26 cellular contexts compared by ENCODE assay signal in genomic region chrX:350534-351321, GRCh38. TPM values are rescaled to one million over a fixed set of nuclear protein-coding genes. Genes with fewer than 3 reads are reported as not detected.
DNase-seq lines count a peak whose midpoint lies in the region; ATAC-seq and TF ChIP-seq lines count a peak whose summit lies in the region.
"Had no signal": no experiment of that assay in that cellular context is flagged by ENCODE, and none has a peak within 500 bp of the region (broad histone marks: within the 10 kb centered on the region; RNA-seq: fewer than 3 reads in every experiment).

No MANE protein-coding gene starts in this region.

- H3K79me2 ChIP-seq in GM23338 (replicated peaks; ENCODE audit: insufficient read depth) = peaks cover 51% of the 10 kb centered on the region

- intact Hi-C loops in left ventricle myocardium superior (cut with micrococcal nuclease) = no loop called here

- H3F3A ChIP-seq in GM23338 (replicated peaks; ENCODE audit: low read depth) = no peaks in the 10 kb centered on the region

- no peaks in the 10 kb centered on the region for H3K4me1 ChIP-seq in GM23338 (ENCODE audit: insufficient read depth)
- no peaks in the 10 kb centered on the region for H3K4me1 ChIP-seq in RWPE2 (ENCODE audit: insufficient read depth, poor library complexity, severe bottlenecking)
- H3K4me1 ChIP-seq: SJSA1 had no signal

- H3K9me3 ChIP-seq in RWPE2 (ENCODE audit: severe bottlenecking) = no peaks in the 10 kb centered on the region
- H3K9me3 ChIP-seq: MG63 had no signal

- no peaks in the 10 kb centered on the region for H3K36me3 ChIP-seq in GM23338 (ENCODE audit: insufficient read depth)
- H3K36me3 ChIP-seq in RWPE2 (ENCODE audit: low read depth) = 0 out of 2 replicates have a peak, but pooled peaks cover 7% of the 10 kb centered on the region
- H3K36me3 ChIP-seq: MG63, SJSA1 had no signal

- no peak overlapping the region for H2AFZ ChIP-seq in GM23338

- no peaks in the 10 kb centered on the region for H3K9me2 ChIP-seq in GM23338 (ENCODE audit: insufficient read depth)

- no peaks in the 10 kb centered on the region for H3K4me1 Mint-ChIP-seq in GM23338
- H3K4me1 Mint-ChIP-seq: endodermal cell had no signal

- TF ChIP-seq CTCF in GM23338 (conservative IDR thresholded peaks at IDR 0.05; ENCODE audit: low read depth in 2 of 2) = peak in 1 of 2 experiments; percentile 18; a peak in 1 of 4 replicates
- TF ChIP-seq CTCF in RWPE2 (IDR thresholded peaks at IDR 0.05; ENCODE audit: poor library complexity, severe bottlenecking) = no peak

- H3K36me3 Mint-ChIP-seq in GM23338 (ENCODE audit: low read depth) = peaks cover 34% of the 10 kb centered on the region

- H4K20me1 ChIP-seq in GM23338 (replicated peaks; ENCODE audit: insufficient read depth) = 0 out of 2 replicates have a peak, but pooled peaks cover 3% of the 10 kb centered on the region

- H3K27me3 Mint-ChIP-seq in GM23338 (ENCODE audit: insufficient read depth, low read depth, poor library complexity) = peaks cover 11% of the 10 kb centered on the region
- H3K27me3 Mint-ChIP-seq: activated naive CD8-positive, alpha-beta T cell treated with anti-CD3 and anti-CD28 coated beads, Interleukin-2, amount 10 ng/mL, durations not matched to agents 7 days and 5 days; memory B cell; progenitor cell of endocrine pancreas; stimulated activated memory B cell treated with anti-CD40 and anti-IgM and Interleukin-4, amounts not matched to agents 10 μg/mL and 1 μg/mL and 100 μg/mL, for 72 hours; type B pancreatic cell had no signal

- no peaks in the 10 kb centered on the region; the same call in 1 of the 3 replicates for H3K9me3 Mint-ChIP-seq in GM23338
- H3K9me3 Mint-ChIP-seq: activated naive CD8-positive, alpha-beta T cell treated with anti-CD3 and anti-CD28 coated beads, Interleukin-2, amount 10 ng/mL, durations not matched to agents 7 days and 5 days; endodermal cell; memory B cell; stimulated activated memory B cell treated with anti-CD40 and anti-IgM and Interleukin-4, amounts not matched to agents 10 μg/mL and 1 μg/mL and 100 μg/mL, for 72 hours; type B pancreatic cell had no signal

- H3K4me3 ChIP-seq in GM23338 (no peak overlapping the region), RWPE2 (ENCODE audit: severe bottlenecking) (no peak overlapping the region)
- H3K4me3 ChIP-seq: MG63, SJSA1 had no signal

- H3K27ac Mint-ChIP-seq in GM23338 = 0 out of 2 replicates have a peak overlapping the region, but pooled peaks have one; percentile 40
- H3K27ac Mint-ChIP-seq: activated naive CD8-positive, alpha-beta T cell treated with anti-CD3 and anti-CD28 coated beads, Interleukin-2, amount 10 ng/mL, durations not matched to agents 7 days and 5 days; memory B cell; stimulated activated memory B cell treated with anti-CD40 and anti-IgM and Interleukin-4, amounts not matched to agents 10 μg/mL and 1 μg/mL and 100 μg/mL, for 72 hours; type B pancreatic cell had no signal

- no peak overlapping the region for H3K4me3 Mint-ChIP-seq in GM23338
- H3K4me3 Mint-ChIP-seq: activated naive CD8-positive, alpha-beta T cell treated with anti-CD3 and anti-CD28 coated beads, Interleukin-2, amount 10 ng/mL, durations not matched to agents 7 days and 5 days; endodermal cell; memory B cell; stimulated activated memory B cell treated with anti-CD40 and anti-IgM and Interleukin-4, amounts not matched to agents 10 μg/mL and 1 μg/mL and 100 μg/mL, for 72 hours; type B pancreatic cell had no signal

- H3K27ac ChIP-seq in GM23338 (ENCODE audit: low read depth) (no peak overlapping the region), RWPE2 (ENCODE audit: poor library complexity, severe bottlenecking) (no peak overlapping the region)
- H3K27ac ChIP-seq: KMS-11, SJSA1 had no signal

- H3K4me2 ChIP-seq in GM23338 = no peak overlapping the region
- H3K4me2 ChIP-seq: KMS-11 had no signal

- DNase-seq in GM23338 (ENCODE audit: low spot score) (no peak), RWPE2 (ENCODE audit: low spot score) (peak; percentile 68), left ventricle myocardium superior (peak; percentile 32), pons (ENCODE audit: low spot score) (peak; percentile 36), NCI-H2227 treated with DMSO at 0.1 percent for 48 hours (lab: John Stamatoyannopoulos, UW) (no peak), NOMO-1 (lab: John Stamatoyannopoulos, UW; ENCODE audit: unreplicated experiment in 2 of 2) (no peak), DMS53 (lab: John Stamatoyannopoulos, UW) (no peak), OCI-M1 (lab: John Stamatoyannopoulos, UW) (no peak)
- DNase-seq: ACHN; activated gamma-delta T cell treated with Interleukin-2 at 50 U/mL for 16 hours; activated naive CD8-positive, alpha-beta T cell treated with anti-CD3 and anti-CD28 coated beads, Interleukin-2, amount 10 ng/mL, durations not matched to agents 7 days and 5 days; activated T-cell treated with anti-CD3 and anti-CD28 coated beads, Interleukin-2, amount 50 U/mL, for 48 hours; DMS79; endodermal cell; kidney glomerular epithelial cell; MG63; NCI-H2081 treated with DMSO at 0.1 percent for 48 hours; NCI-H345; NCI-H69 had no signal

- H3K27me3 ChIP-seq in GM23338 (ENCODE audit: insufficient read depth) (no peaks in the 10 kb centered on the region), RWPE2 (ENCODE audit: insufficient read depth, poor library complexity, severe bottlenecking) (no peaks in the 10 kb centered on the region)
- H3K27me3 ChIP-seq: MG63, SJSA1 had no signal

- ATAC-seq in GM23338 (peak; percentile 11; the same call in 2 of the 3 replicates), RWPE2 (ENCODE audit: low read depth) (no peak), left ventricle myocardium superior (no peak)
- ATAC-seq: HCT116; stimulated activated memory B cell treated with anti-CD40 and anti-IgM and Interleukin-4, amounts not matched to agents 10 μg/mL and 1 μg/mL and 100 μg/mL, for 72 hours had no signal

TF ChIP-seq in GM23338, 12 proteins besides CTCF, POLR2A, EP300 and RAD21 (continues in another document):
- TF ChIP-seq POLR2AphosphoS5 (IDR thresholded peaks at IDR 0.05; ENCODE audit: low read depth) = no peak
- TF ChIP-seq REST (IDR thresholded peaks at IDR 0.05; ENCODE audit: unreplicated experiment) = no peak
- no peak for TF ChIP-seq ZNF331 (CRISPR knock-in tag; IDR thresholded peaks at IDR 0.05; ENCODE audit: low read depth)
- TF ChIP-seq ZNF114 (CRISPR knock-in tag; IDR thresholded peaks at IDR 0.05) = no peak
- TF ChIP-seq EZH2 (IDR thresholded peaks at IDR 0.05; ENCODE audit: low read depth, unreplicated experiment) = no peak
- TF ChIP-seq ETS1 (IDR thresholded peaks at IDR 0.05) = no peak
- no peak for TF ChIP-seq CREB1 (CRISPR knock-in tag; IDR thresholded peaks at IDR 0.05; ENCODE audit: low read depth)

RNA-seq across cellular contexts. Expression of gene GTPBP6, which starts 32.1 kb away (rescaled TPM):
- 57.4 and 66.8 TPM in 2 replicates for total RNA-seq in GM23338 (2014; rRNA removed; shearing (Covaris generic))
- polyA plus RNA-seq in GM23338 (2016; fragmentation: Nextera tagmentation; extraction: Ambion mirVana) = 41.4 and 43.6 TPM in 2 replicates
- total RNA-seq in left ventricle myocardium superior = 51.9 TPM

RNA-seq across cellular contexts. Expression of gene PPP2R3B, which starts 36.0 kb away (rescaled TPM):
- total RNA-seq in GM23338 (2014; rRNA removed; shearing (Covaris generic)) = 71.6 and 104 TPM in 2 replicates
- 50.1 and 54.8 TPM in 2 replicates for polyA plus RNA-seq in GM23338 (2016; fragmentation: Nextera tagmentation; extraction: Ambion mirVana)
- 194 TPM for total RNA-seq in left ventricle myocardium superior

Comparison
In these comparisons a context has a peak if more than half of its experiments do, and no peak if none do; other contexts are left out.
1. DNase-seq: peak in RWPE2 (single experiment), left ventricle myocardium superior (single experiment) and pons (single experiment); none in GM23338 (single experiment), NCI-H2227 treated with DMSO at 0.1 percent for 48 hours (single experiment), NOMO-1 (0 of 2), DMS53 (single experiment) and OCI-M1 (single experiment).